In genomic region chr11:112228706-112229105, GRCh38 we compare ENCODE assay signal across 24 cellular contexts. TPM values are rescaled to one million over a fixed set of nuclear protein-coding genes. Genes with fewer than 3 reads are reported as not detected.
DNase-seq lines count a peak whose midpoint lies in the region; ATAC-seq, FAIRE-seq and TF ChIP-seq lines count a peak whose summit lies in the region.
"Had no signal": no experiment of that assay in that cellular context is flagged by ENCODE, and none has a peak within 500 bp of the region (broad histone marks: within the 10 kb centered on the region; RNA-seq: fewer than 3 reads in every experiment).

No MANE protein-coding gene starts in this region.

- peaks cover 45% of the 10 kb centered on the region for H3K4me1 Mint-ChIP-seq in HFFc6 (ENCODE audit: low read depth)
- H3K4me1 Mint-ChIP-seq in astrocyte (ENCODE audit: low read depth, unreplicated experiment), result peaks cover 17% of the 10 kb centered on the region
- H3K4me1 Mint-ChIP-seq in stimulated activated memory B cell treated with anti-CD40 and anti-IgM and Interleukin-4, amounts not matched to agents 10 μg/mL and 1 μg/mL and 100 μg/mL, for 72 hours, result peaks cover 17% of the 10 kb centered on the region

- H3K36me3 Mint-ChIP-seq in HFFc6 (ENCODE audit: low read depth) (peaks cover 55% of the 10 kb centered on the region), astrocyte (ENCODE audit: low read depth, unreplicated experiment) (peaks cover 3% of the 10 kb centered on the region)
- H3K36me3 Mint-ChIP-seq in stimulated activated memory B cell treated with anti-CD40 and anti-IgM and Interleukin-4, amounts not matched to agents 10 μg/mL and 1 μg/mL and 100 μg/mL, for 72 hours, result peaks cover 41% of the 10 kb centered on the region

- CTCF ChIA-PET in SK-N-SH (lab: Yijun Ruan, JAX), result interaction anchor here (17.1 kb wide), 1 partner anchor 46 kb away, joined by 620 read pairs; the partner anchor contains the start of gene PLET1

- H3K9me3 ChIP-seq in SK-N-SH, result no peaks in the 10 kb centered on the region
- no peaks in the 10 kb centered on the region for H3K9me3 ChIP-seq in astrocyte (ENCODE audit: insufficient read depth, low read depth, low read length)
- H3K9me3 ChIP-seq in smooth muscle cell (replicated peaks; ENCODE audit: low read depth), result no peaks in the 10 kb centered on the region
- H3K9me3 ChIP-seq: BLaER1 treated with 17β-estradiol and CSF1 and Interleukin-3, amounts not matched to agents 10 nM and 100 nM; SJCRH30 had no signal

- H3K4me3 ChIP-seq in SK-N-SH (ENCODE audit: low read depth in 2 of 2, low read length in 1 of 2) (no peak overlapping the region), astrocyte (ENCODE audit: insufficient read depth, low read depth, low read length) (no peak overlapping the region), smooth muscle cell (no peak overlapping the region)
- H3K4me3 ChIP-seq: SJCRH30 had no signal

- H3K27ac Mint-ChIP-seq in HFFc6 (peak overlapping the region; percentile 76), astrocyte (ENCODE audit: unreplicated experiment) (peak overlapping the region; percentile 30)
- H3K27ac Mint-ChIP-seq in stimulated activated memory B cell treated with anti-CD40 and anti-IgM and Interleukin-4, amounts not matched to agents 10 μg/mL and 1 μg/mL and 100 μg/mL, for 72 hours, result no peak overlapping the region
- H3K27ac Mint-ChIP-seq: CD8-positive, alpha-beta T cell had no signal

- TF ChIP-seq EP300 in SK-N-SH (IDR thresholded peaks at IDR 0.05; ENCODE audit: borderline replicate concordance in 1 of 2, low read depth in 1 of 2, low read length in 1 of 2), result no peak

- no peak for ATAC-seq in SK-N-SH treated with all-trans-retinoic acid at 6 μM for 48 hours
- no peak for ATAC-seq in GM21576 (IDR thresholded peaks at IDR 0.05; ENCODE audit: unreplicated experiment)
- ATAC-seq in stimulated activated memory B cell treated with anti-CD40 and anti-IgM and Interleukin-4, amounts not matched to agents 10 μg/mL and 1 μg/mL and 100 μg/mL, for 72 hours, result no peak
- ATAC-seq: CD8-positive, alpha-beta T cell had no signal

- H3K9me3 Mint-ChIP-seq in HFFc6, result no peaks in the 10 kb centered on the region
- no peaks in the 10 kb centered on the region for H3K9me3 Mint-ChIP-seq in astrocyte (ENCODE audit: unreplicated experiment)
- H3K9me3 Mint-ChIP-seq in stimulated activated memory B cell treated with anti-CD40 and anti-IgM and Interleukin-4, amounts not matched to agents 10 μg/mL and 1 μg/mL and 100 μg/mL, for 72 hours, result no peaks in the 10 kb centered on the region
- H3K9me3 Mint-ChIP-seq: CD8-positive, alpha-beta T cell had no signal

- H3K9ac ChIP-seq in SK-N-SH (no peak overlapping the region), astrocyte (ENCODE audit: low read length) (no peak overlapping the region), smooth muscle cell (ENCODE audit: low read depth) (peak overlapping the region; percentile 2)

- peaks cover 51% of the 10 kb centered on the region for H3K79me2 ChIP-seq in SK-N-SH (ENCODE audit: insufficient read depth)
- H3K79me2 ChIP-seq in astrocyte (ENCODE audit: insufficient read depth, low read length), result peaks cover 51% of the 10 kb centered on the region
- H3K79me2 ChIP-seq in smooth muscle cell (ENCODE audit: low read depth), result peaks cover 48% of the 10 kb centered on the region

- H3K4me1 ChIP-seq in SK-N-SH (ENCODE audit: control insufficient read depth in 1 of 2, insufficient read depth in 2 of 2, low read depth in 1 of 2, low read length in 1 of 2) (peaks cover 14% of the 10 kb centered on the region in 2 experiments; a peak in 3 of 4 replicates), astrocyte (ENCODE audit: insufficient read depth, low read length) (peaks cover 21% of the 10 kb centered on the region), smooth muscle cell (ENCODE audit: low read depth) (peaks cover 8% of the 10 kb centered on the region)
- H3K4me1 ChIP-seq: SJCRH30 had no signal

- no peaks in the 10 kb centered on the region for H3K9me2 ChIP-seq in SK-N-SH

- H4K20me1 ChIP-seq in SK-N-SH (ENCODE audit: insufficient read depth) (no peaks in the 10 kb centered on the region), astrocyte (ENCODE audit: insufficient read depth, low read length) (peaks cover 16% of the 10 kb centered on the region), smooth muscle cell (ENCODE audit: low read depth) (no peaks in the 10 kb centered on the region)

- H3K27me3 ChIP-seq in SK-N-SH (ENCODE audit: insufficient read depth) (no peaks in the 10 kb centered on the region), astrocyte (ENCODE audit: insufficient read depth, low read length) (no peaks in the 10 kb centered on the region), smooth muscle cell (ENCODE audit: low read depth) (no peaks in the 10 kb centered on the region)
- H3K27me3 ChIP-seq: BLaER1 treated with 17β-estradiol and CSF1 and Interleukin-3, amounts not matched to agents 10 nM and 100 nM; SJCRH30 had no signal

- peak overlapping the region; percentile 93; the same call in 1 of the 2 replicates for H3K4me3 Mint-ChIP-seq in HFFc6
- peak overlapping the region; percentile 7 for H3K4me3 Mint-ChIP-seq in astrocyte (ENCODE audit: unreplicated experiment)
- H3K4me3 Mint-ChIP-seq in stimulated activated memory B cell treated with anti-CD40 and anti-IgM and Interleukin-4, amounts not matched to agents 10 μg/mL and 1 μg/mL and 100 μg/mL, for 72 hours, result no peak overlapping the region
- H3K4me3 Mint-ChIP-seq: CD8-positive, alpha-beta T cell had no signal

- H3K4me2 ChIP-seq in SK-N-SH (0 out of 2 replicates have a peak overlapping the region, but pooled peaks have one; percentile 94), astrocyte (ENCODE audit: low read length) (no peak overlapping the region), smooth muscle cell (peak overlapping the region; percentile 94)

- no peak for TF ChIP-seq CTCF in SK-N-SH (IDR thresholded peaks at IDR 0.05)
- no peak for TF ChIP-seq CTCF in HFFc6 (IDR thresholded peaks at IDR 0.05)
- no peak for TF ChIP-seq CTCF in astrocyte (IDR thresholded peaks at IDR 0.05; ENCODE audit: insufficient read depth, low read depth, low read length)
- TF ChIP-seq CTCF in smooth muscle cell (IDR thresholded peaks at IDR 0.05; ENCODE audit: borderline replicate concordance, insufficient read depth, poor library complexity, severe bottlenecking), result no peak

- WGBS in SK-N-SH (ENCODE audit: low lambda C conversion rate), result 98% methylated on average over 2 of the region's 2 CpGs
- WGBS in smooth muscle cell (ENCODE audit: low lambda C conversion rate), result 89% methylated on average over 2 of the region's 2 CpGs

- no peak for DNase-seq in SK-N-SH
- DNase-seq in HFFc6, result no peak
- no peak for DNase-seq in astrocyte (ENCODE audit: low read depth)
- no peak for DNase-seq in smooth muscle cell (lab: John Stamatoyannopoulos, UW; ENCODE audit: unreplicated experiment)
- DNase-seq in NCI-H1048 (lab: John Stamatoyannopoulos, UW), result no peak
- DNase-seq: ACHN; CD8-positive, alpha-beta T cell; GDM1; H7; KG1; NCI-H1105 treated with DMSO at 0.1 percent for 48 hours; NCI-H2081 treated with DMSO at 0.1 percent for 48 hours; NCI-H2171 treated with DMSO at 0.1 percent for 48 hours; NCI-H446; NCI-H526; SJCRH30 had no signal

- H2AFZ ChIP-seq in SK-N-SH (ENCODE audit: low read depth) (no peak overlapping the region), astrocyte (ENCODE audit: low read depth, low read length) (no peak overlapping the region), smooth muscle cell (ENCODE audit: low read depth) (no peak overlapping the region)

- no peaks in the 10 kb centered on the region for H3F3A ChIP-seq in SK-N-SH (replicated peaks; ENCODE audit: insufficient read depth)
- no peaks in the 10 kb centered on the region for H3F3A ChIP-seq in smooth muscle cell (ENCODE audit: low read depth)

- H3K36me3 ChIP-seq in SK-N-SH (replicated peaks in 1 of 2; ENCODE audit: control insufficient read depth in 1 of 2, insufficient read depth in 2 of 2, low read length in 1 of 2), result peaks cover 38 to 46% of the 10 kb centered on the region in 2 experiments
- H3K36me3 ChIP-seq in astrocyte (ENCODE audit: insufficient read depth, low read length), result peaks cover 28% of the 10 kb centered on the region
- H3K36me3 ChIP-seq in smooth muscle cell (ENCODE audit: low read depth), result no peaks in the 10 kb centered on the region
- H3K36me3 ChIP-seq: SJCRH30 had no signal

- no peak overlapping the region for H3K27ac ChIP-seq in SK-N-SH (ENCODE audit: low read depth in 2 of 2, low read length in 1 of 2)
- no peak overlapping the region for H3K27ac ChIP-seq in astrocyte (ENCODE audit: low read depth, low read length)
- peak overlapping the region; percentile 64 for H3K27ac ChIP-seq in smooth muscle cell (ENCODE audit: low read depth)
- H3K27ac ChIP-seq: 22Rv1; BLaER1 treated with 17β-estradiol and CSF1 and Interleukin-3, amounts not matched to agents 10 nM and 100 nM; SJCRH30 had no signal

- no peak for FAIRE-seq in astrocyte (lab: Jason Lieb, UNC)
- FAIRE-seq: GM19239, RCC 7860 had no signal

- peaks cover 5% of the 10 kb centered on the region for H3K27me3 Mint-ChIP-seq in HFFc6 (ENCODE audit: insufficient read depth)
- no peaks in the 10 kb centered on the region for H3K27me3 Mint-ChIP-seq in astrocyte (ENCODE audit: low read depth, unreplicated experiment)
- no peaks in the 10 kb centered on the region for H3K27me3 Mint-ChIP-seq in stimulated activated memory B cell treated with anti-CD40 and anti-IgM and Interleukin-4, amounts not matched to agents 10 μg/mL and 1 μg/mL and 100 μg/mL, for 72 hours

- no peak for TF ChIP-seq RAD21 in SK-N-SH (IDR thresholded peaks at IDR 0.05; ENCODE audit: low read length)

- POLR2A ChIA-PET in SK-N-SH (lab: Yijun Ruan, JAX), result no interaction called here

RNA-seq across cellular contexts. Expression of gene PTS, which starts 2.5 kb away (rescaled TPM):
- polyA plus RNA-seq in SK-N-SH (2012; rRNA removed), result 50.0 and 54.0 TPM in 2 replicates
- 59.5 and 76.1 TPM in 2 replicates for polyA plus RNA-seq in SK-N-SH (2012; cell fraction: cytosol; rRNA removed)
- 34.1 and 63.7 TPM in 2 replicates for polyA plus RNA-seq in SK-N-SH (2012; cell fraction: nucleus; rRNA removed)
- total RNA-seq in HFFc6 (2021; fragmentation: NEBNext Ultra II Directional; extraction: Animal tissue kit (Norgen Biotek cat#: 25700)), result 10 to 100 TPM; 73.1 to 78.9 (median 75.7) TPM
- total RNA-seq in astrocyte, result 61.0 and 64.6 TPM in 2 replicates
- total RNA-seq in smooth muscle cell, result 70.9 and 77.4 TPM in 2 replicates
- polyA plus RNA-seq in smooth muscle cell, result 75.4 and 102 TPM in 2 replicates

RNA-seq across cellular contexts. Expression of gene PLET1, which starts 32.0 kb away (rescaled TPM):
- polyA plus RNA-seq in SK-N-SH (2012; rRNA removed), result not detected in 2 replicates
- not detected in 2 replicates for polyA plus RNA-seq in SK-N-SH (2012; cell fraction: cytosol; rRNA removed)
- polyA plus RNA-seq in SK-N-SH (2012; cell fraction: nucleus; rRNA removed), result not detected in 2 replicates
- total RNA-seq in HFFc6 (2021; fragmentation: NEBNext Ultra II Directional; extraction: Animal tissue kit (Norgen Biotek cat#: 25700)), result not detected
- not detected in 2 replicates for total RNA-seq in astrocyte
- total RNA-seq in smooth muscle cell, result not detected in 2 replicates
- 0.15 TPM in 1 of 2 replicates, not detected in the other for polyA plus RNA-seq in smooth muscle cell
- total RNA-seq: CD8-positive, alpha-beta T cell; H7; OCI-LY7; SJCRH30 had no signal

RNA-seq across cellular contexts. Expression of gene BCO2, which starts 53.4 kb away (rescaled TPM):
- polyA plus RNA-seq in SK-N-SH (2012; rRNA removed) (0.87 and 1.2 TPM in 2 replicates), smooth muscle cell (0.82 and 2.0 TPM in 2 replicates)
- 0.35 and 0.58 TPM in 2 replicates for polyA plus RNA-seq in SK-N-SH (2012; cell fraction: cytosol; rRNA removed)
- polyA plus RNA-seq in SK-N-SH (2012; cell fraction: nucleus; rRNA removed), result 2.2 and 5.0 TPM in 2 replicates
- total RNA-seq in HFFc6 (2021; fragmentation: NEBNext Ultra II Directional; extraction: Animal tissue kit (Norgen Biotek cat#: 25700)), result 1 to 10 TPM in 5 of 6 experiments, under 1 TPM in 1; 0.83 to 2.0 (median 1.3) TPM
- total RNA-seq in astrocyte (0.48 and 0.62 TPM in 2 replicates), smooth muscle cell (0.13 and 1.8 TPM in 2 replicates)
